ENCODE assay signal across 8 cellular contexts in genomic region chr1:155911156-155912055, GRCh38. TPM values are rescaled to one million over a fixed set of nuclear protein-coding genes. Genes with fewer than 3 reads are reported as not detected.
DNase-seq lines count a peak whose midpoint lies in the region; ATAC-seq and TF ChIP-seq lines count a peak whose summit lies in the region.

TSS of gene RIT1 (minus strand) at chr1:155911349. CDS start at chr1:155910761, 588 bp downstream.

- peak within 1 kb of the TSS; percentile 93 for H3K4me3 Mint-ChIP-seq in natural killer cell treated with Interleukin-12 subunit alpha and Interleukin-12 subunit beta and Interleukin-15 and Interleukin-18, amount 100 ng/mL, for 72 hours

- H3K27ac ChIP-seq in DND-41 (ENCODE audit: low read length) = peak within 1 kb of the TSS; percentile 81
- H3K27ac ChIP-seq in KMS-11 = peak within 1 kb of the TSS; percentile 25; the same call in 1 of the 2 replicates

- H3K27me3 ChIP-seq in DND-41 (ENCODE audit: insufficient read depth, low read length, poor library complexity) (no peaks in the 10 kb centered on the region), KMS-11 (ENCODE audit: insufficient read depth, low read depth) (no peaks in the 10 kb centered on the region)

- no peaks in the 10 kb centered on the region for H3K9me3 ChIP-seq in DND-41 (ENCODE audit: insufficient read depth, low read length, severe bottlenecking)

- H3K4me3 ChIP-seq in DND-41 (ENCODE audit: low read depth in 1 of 2, low read length in 2 of 2) = peak within 1 kb of the TSS; percentile 75 to 89
- H3K4me3 ChIP-seq in KMS-11 (IDR thresholded peaks at IDR 0.05; ENCODE audit: insufficient read depth, low read depth, low read length) = peak within 1 kb of the TSS; percentile 100
- H3K4me3 ChIP-seq in fibroblast of the aortic adventitia (ENCODE audit: low read depth, low read length) = peak within 1 kb of the TSS; percentile 74

- H3K4me1 Mint-ChIP-seq in natural killer cell treated with Interleukin-12 subunit alpha and Interleukin-12 subunit beta and Interleukin-15 and Interleukin-18, amount 100 ng/mL, for 72 hours (ENCODE audit: low read depth in 2 of 2) = peaks cover 19 to 25% of the 10 kb centered on the region in 2 donors

- H3K9ac ChIP-seq in DND-41 (ENCODE audit: low read depth, low read length) = peak within 1 kb of the TSS; percentile 54
- H3K9ac ChIP-seq in KMS-11 = peak within 1 kb of the TSS; percentile 40; the same call in 1 of the 2 replicates

- DNase-seq in DND-41 (peak; percentile 86), SHP77 (lab: John Stamatoyannopoulos, UW) (peak; percentile 79 to 90), fibroblast of the aortic adventitia (ENCODE audit: low read depth) (peak; percentile 74)
- peak; percentile 78 for DNase-seq in activated effector memory CD4-positive, alpha-beta T cell treated with Interleukin-2 at 50 U/mL for 16 hours
- peak; percentile 89 for DNase-seq in natural killer cell treated with Interleukin-12 subunit alpha and Interleukin-12 subunit beta and Interleukin-15 and Interleukin-18, amount 100 ng/mL, for 72 hours (ENCODE audit: low spot score)
- peak; percentile 91 for DNase-seq in stimulated activated naive CD8-positive, alpha-beta T cell treated with anti-CD3 and anti-CD28 coated beads, Interleukin-15, Interleukin-2, amounts not matched to agents 100 U/mL and 50 U/mL, for 24 hours

- H3K4me2 ChIP-seq in DND-41 (ENCODE audit: insufficient read depth, low read length) (peak within 1 kb of the TSS; percentile 75), KMS-11 (peak within 1 kb of the TSS; percentile 73)

- peak within 1 kb of the TSS; percentile 91 to 99 for H3K27ac Mint-ChIP-seq in natural killer cell treated with Interleukin-12 subunit alpha and Interleukin-12 subunit beta and Interleukin-15 and Interleukin-18, amount 100 ng/mL, for 72 hours

- no peaks in the 10 kb centered on the region for H3K9me3 Mint-ChIP-seq in natural killer cell treated with Interleukin-12 subunit alpha and Interleukin-12 subunit beta and Interleukin-15 and Interleukin-18, amount 100 ng/mL, for 72 hours

- H3K27me3 Mint-ChIP-seq in natural killer cell treated with Interleukin-12 subunit alpha and Interleukin-12 subunit beta and Interleukin-15 and Interleukin-18, amount 100 ng/mL, for 72 hours = no peaks in the 10 kb centered on the region

- ATAC-seq in DND-41 (ENCODE audit: insufficient read depth, low read depth) (peak; percentile 96), GM21723 (IDR thresholded peaks at IDR 0.05; ENCODE audit: unreplicated experiment) (peak; percentile 76)
- ATAC-seq in natural killer cell treated with Interleukin-12 subunit alpha and Interleukin-12 subunit beta and Interleukin-15 and Interleukin-18, amount 100 ng/mL, for 72 hours = peak; percentile 99
- ATAC-seq in stimulated activated naive CD8-positive, alpha-beta T cell treated with anti-CD3 and anti-CD28 coated beads, Interleukin-15, Interleukin-2, amounts not matched to agents 100 U/mL and 50 U/mL, for 24 hours = peak; percentile 92

- peaks cover 12% of the 10 kb centered on the region for H3K36me3 Mint-ChIP-seq in natural killer cell treated with Interleukin-12 subunit alpha and Interleukin-12 subunit beta and Interleukin-15 and Interleukin-18, amount 100 ng/mL, for 72 hours

- H4K20me1 ChIP-seq in DND-41 (ENCODE audit: insufficient read depth, low read length) (no peaks in the 10 kb centered on the region), KMS-11 (ENCODE audit: insufficient read depth) (no peaks in the 10 kb centered on the region)

- H3K36me3 ChIP-seq in DND-41 (ENCODE audit: insufficient read depth, low read length) (peaks cover 69% of the 10 kb centered on the region), KMS-11 (ENCODE audit: insufficient read depth) (peaks cover 35% of the 10 kb centered on the region; the same call in 1 of the 2 replicates)

- H3K4me1 ChIP-seq in DND-41 (ENCODE audit: insufficient read depth, low read length) (peaks cover 26% of the 10 kb centered on the region), KMS-11 (ENCODE audit: low read depth, poor library complexity, severe bottlenecking) (peaks cover 28% of the 10 kb centered on the region)

- no peak for TF ChIP-seq CTCF in DND-41 (IDR thresholded peaks at IDR 0.05; ENCODE audit: borderline replicate concordance, extremely low read depth, low read length, poor library complexity, severe bottlenecking)
- TF ChIP-seq CTCF in KMS-11 (conservative IDR thresholded peaks at IDR 0.05; ENCODE audit: low read depth, low read length) = no peak; the same call in 1 of the 2 replicates
- TF ChIP-seq CTCF in fibroblast of the aortic adventitia (IDR thresholded peaks at IDR 0.05; ENCODE audit: insufficient read depth, low read length) = peak; percentile 16

- H3K79me2 ChIP-seq in DND-41 (ENCODE audit: insufficient read depth, low read length) (peaks cover 26% of the 10 kb centered on the region), KMS-11 (ENCODE audit: insufficient read depth, low read depth) (peaks cover 7% of the 10 kb centered on the region; the same call in 1 of the 2 replicates)

- H2AFZ ChIP-seq in DND-41 (ENCODE audit: low read depth, low read length) (peak within 1 kb of the TSS; percentile 86), KMS-11 (ENCODE audit: low read depth) (peak within 1 kb of the TSS; percentile 46)

RNA-seq across cellular contexts. Expression of gene RIT1, which starts in this region (rescaled TPM):
- 33.7 and 35.4 TPM in 2 replicates for total RNA-seq in fibroblast of the aortic adventitia (ENCODE audit: low replicate concordance)
- 10 to 100 TPM; 29.4 to 40.2 TPM for total RNA-seq in natural killer cell treated with Interleukin-12 subunit alpha and Interleukin-12 subunit beta and Interleukin-15 and Interleukin-18, amount 100 ng/mL, for 72 hours

Comparison
In these comparisons a context has a peak if more than half of its experiments do, and no peak if none do; other contexts are left out.
1. Peak in every context shown above with its lines: DNase-seq, ATAC-seq, H3K4me3 ChIP-seq and H3K27ac ChIP-seq.